In genomic region chr9:128921881-128922763, GRCh38 we compare ENCODE assay signal across 8 cellular contexts. TPM values are rescaled to one million over a fixed set of nuclear protein-coding genes. Genes with fewer than 3 reads are reported as not detected.
DNase-seq lines count a peak whose midpoint lies in the region; ATAC-seq and TF ChIP-seq lines count a peak whose summit lies in the region.

No MANE protein-coding gene starts in this region.

- H3K9ac ChIP-seq in endodermal cell (ENCODE audit: extremely low read depth, low read length, poor library complexity, severe bottlenecking) = peak overlapping the region; percentile 63

- ATAC-seq in HG02678 (IDR thresholded peaks at IDR 0.05; ENCODE audit: unreplicated experiment) (no peak), GM19467 (IDR thresholded peaks at IDR 0.05; ENCODE audit: unreplicated experiment) (no peak)

- H3K4me3 ChIP-seq in endodermal cell (ENCODE audit: low read length) = peak overlapping the region; percentile 76
- peak overlapping the region; percentile 54 for H3K4me3 ChIP-seq in urinary bladder (ENCODE audit: low read depth, low read length)

- no peaks in the 10 kb centered on the region for H3K4me1 ChIP-seq in endodermal cell (ENCODE audit: control insufficient read depth, insufficient read depth, low read length)
- H3K4me1 ChIP-seq in urinary bladder (ENCODE audit: insufficient read depth) = no peaks in the 10 kb centered on the region

- peaks cover 16% of the 10 kb centered on the region for H3K4me1 Mint-ChIP-seq in activated naive CD4-positive, alpha-beta T cell treated with anti-CD3 and anti-CD28 coated beads, Interleukin-2, amount 50 U/mL, for 24 hours
- peaks cover 9% of the 10 kb centered on the region for H3K4me1 Mint-ChIP-seq in activated naive CD4-positive, alpha-beta T cell treated with anti-CD3 and anti-CD28 coated beads for 36 hours (ENCODE audit: low read depth)
- peaks cover 10% of the 10 kb centered on the region for H3K4me1 Mint-ChIP-seq in endodermal cell
- H3K4me1 Mint-ChIP-seq in mesothelial cell of epicardium = peaks cover 13% of the 10 kb centered on the region

- peaks cover 14% of the 10 kb centered on the region for H3K36me3 ChIP-seq in endodermal cell (ENCODE audit: control insufficient read depth, insufficient read depth, low read length)
- peaks cover 4% of the 10 kb centered on the region for H3K36me3 ChIP-seq in urinary bladder (ENCODE audit: insufficient read depth)

- no peaks in the 10 kb centered on the region for H3K27me3 Mint-ChIP-seq in activated naive CD4-positive, alpha-beta T cell treated with anti-CD3 and anti-CD28 coated beads, Interleukin-2, amount 50 U/mL, for 24 hours
- no peaks in the 10 kb centered on the region for H3K27me3 Mint-ChIP-seq in activated naive CD4-positive, alpha-beta T cell treated with anti-CD3 and anti-CD28 coated beads for 36 hours (ENCODE audit: low read depth)
- H3K27me3 Mint-ChIP-seq in endodermal cell (ENCODE audit: insufficient read depth) = no peaks in the 10 kb centered on the region
- no peaks in the 10 kb centered on the region for H3K27me3 Mint-ChIP-seq in mesothelial cell of epicardium (ENCODE audit: low read depth)

- H3K4me3 Mint-ChIP-seq in activated naive CD4-positive, alpha-beta T cell treated with anti-CD3 and anti-CD28 coated beads, Interleukin-2, amount 50 U/mL, for 24 hours = peak overlapping the region; percentile 33
- H3K4me3 Mint-ChIP-seq in activated naive CD4-positive, alpha-beta T cell treated with anti-CD3 and anti-CD28 coated beads for 36 hours = no peak overlapping the region
- H3K4me3 Mint-ChIP-seq in endodermal cell (peak overlapping the region; percentile 73), mesothelial cell of epicardium (peak overlapping the region; percentile 84)

- H3K27ac Mint-ChIP-seq in activated naive CD4-positive, alpha-beta T cell treated with anti-CD3 and anti-CD28 coated beads, Interleukin-2, amount 50 U/mL, for 24 hours = peak overlapping the region; percentile 68
- H3K27ac Mint-ChIP-seq in activated naive CD4-positive, alpha-beta T cell treated with anti-CD3 and anti-CD28 coated beads for 36 hours = no peak overlapping the region
- H3K27ac Mint-ChIP-seq in endodermal cell (peak overlapping the region; percentile 97), mesothelial cell of epicardium (peak overlapping the region; percentile 98)

- peaks cover 2% of the 10 kb centered on the region for H3K36me3 Mint-ChIP-seq in activated naive CD4-positive, alpha-beta T cell treated with anti-CD3 and anti-CD28 coated beads, Interleukin-2, amount 50 U/mL, for 24 hours
- peaks cover 4% of the 10 kb centered on the region for H3K36me3 Mint-ChIP-seq in activated naive CD4-positive, alpha-beta T cell treated with anti-CD3 and anti-CD28 coated beads for 36 hours (ENCODE audit: low read depth)
- peaks cover 17% of the 10 kb centered on the region for H3K36me3 Mint-ChIP-seq in endodermal cell (ENCODE audit: low read depth)
- peaks cover 5% of the 10 kb centered on the region for H3K36me3 Mint-ChIP-seq in mesothelial cell of epicardium

- H3K27ac ChIP-seq in endodermal cell (ENCODE audit: low read depth, low read length) (peak overlapping the region; percentile 49), urinary bladder (ENCODE audit: low read depth) (peak overlapping the region; percentile 74)

- WGBS in endodermal cell (ENCODE audit: insufficient coverage in 1 of 2, insufficient read length in 1 of 2), 2 experiments = 12 to 14% methylated on average over 7 to 31 of the region's 32 CpGs
- WGBS in urinary bladder = 8% methylated on average over 32 of the region's 32 CpGs

- intact Hi-C loops in activated naive CD4-positive, alpha-beta T cell treated with anti-CD3 and anti-CD28 coated beads for 36 hours (cut with micrococcal nuclease) = no loop called here

- CTCF ChIA-PET in activated naive CD4-positive, alpha-beta T cell treated with anti-CD3 and anti-CD28 coated beads for 36 hours (lab: Charles Lee) = interaction anchor here (0.7 to 1.8 kb wide), 2 partner anchors 45 to 472 kb away, joined by 5 to 8 read pairs; no protein-coding TSS in a partner anchor

- H3K9me3 Mint-ChIP-seq in activated naive CD4-positive, alpha-beta T cell treated with anti-CD3 and anti-CD28 coated beads, Interleukin-2, amount 50 U/mL, for 24 hours = no peaks in the 10 kb centered on the region
- H3K9me3 Mint-ChIP-seq in activated naive CD4-positive, alpha-beta T cell treated with anti-CD3 and anti-CD28 coated beads for 36 hours = no peaks in the 10 kb centered on the region
- H3K9me3 Mint-ChIP-seq in endodermal cell = no peaks in the 10 kb centered on the region
- H3K9me3 Mint-ChIP-seq in mesothelial cell of epicardium = no peaks in the 10 kb centered on the region

- no peaks in the 10 kb centered on the region for H3K27me3 ChIP-seq in endodermal cell (ENCODE audit: control insufficient read depth, insufficient read depth, low read length, poor library complexity, severe bottlenecking)

- TF ChIP-seq CTCF in endodermal cell (conservative IDR thresholded peaks at IDR 0.05) (no peak), mesothelial cell of epicardium (IDR thresholded peaks at IDR 0.05; ENCODE audit: unreplicated experiment) (no peak)

- no peaks in the 10 kb centered on the region for H3K9me3 ChIP-seq in endodermal cell (ENCODE audit: control insufficient read depth, low read length)

- no peak for DNase-seq in activated naive CD4-positive, alpha-beta T cell treated with anti-CD3 and anti-CD28 coated beads for 36 hours
- peak; percentile 92 for DNase-seq in endodermal cell
- DNase-seq in mesothelial cell of epicardium (ENCODE audit: low spot score in 2 of 2, unreplicated experiment in 2 of 2) = peak in 1 of 2 experiments; percentile 69
- no peak for DNase-seq in occipital lobe (lab: John Stamatoyannopoulos, UW)

RNA-seq across cellular contexts. Expression of gene PHYHD1, which starts 1.3 kb away (rescaled TPM):
- total RNA-seq in activated naive CD4-positive, alpha-beta T cell treated with anti-CD3 and anti-CD28 coated beads for 36 hours = under 1 TPM; 0.44 to 0.50 TPM
- total RNA-seq in endodermal cell (10 to 100 TPM; 15.2 to 18.0 TPM), mesothelial cell of epicardium (22.2 to 25.4 TPM (median 24.3 TPM) in 3 replicates), urinary bladder (16.8 TPM), occipital lobe (1.1 TPM)
- polyA plus RNA-seq in endodermal cell (2013, experiment 1 of 2) = 6.4 TPM
- polyA plus RNA-seq in endodermal cell (2013, experiment 2 of 2) = 4.7 TPM
- polyA plus RNA-seq in urinary bladder = 34.8 TPM

RNA-seq across cellular contexts. Expression of gene DOLK, which starts 25.3 kb away (rescaled TPM):
- total RNA-seq in activated naive CD4-positive, alpha-beta T cell treated with anti-CD3 and anti-CD28 coated beads for 36 hours = 1 to 10 TPM; 2.5 to 2.7 TPM
- 10 to 100 TPM; 18.0 to 19.8 TPM for total RNA-seq in endodermal cell
- polyA plus RNA-seq in endodermal cell (2013, experiment 1 of 2) = 14.3 TPM
- polyA plus RNA-seq in endodermal cell (2013, experiment 2 of 2) = 13.4 TPM
- total RNA-seq in mesothelial cell of epicardium = 16.7 to 17.0 TPM (median 16.9 TPM) in 3 replicates
- total RNA-seq in urinary bladder = 11.3 TPM
- 16.4 TPM for polyA plus RNA-seq in urinary bladder
- total RNA-seq in occipital lobe = 14.7 TPM

RNA-seq across cellular contexts. Expression of gene NUP188, which starts 25.4 kb away (rescaled TPM):
- total RNA-seq in activated naive CD4-positive, alpha-beta T cell treated with anti-CD3 and anti-CD28 coated beads for 36 hours = 100 to 1,000 TPM; 101 to 112 TPM
- total RNA-seq in endodermal cell (10 to 100 TPM; 89.8 to 94.8 TPM), mesothelial cell of epicardium (49.5 to 56.6 TPM (median 51.7 TPM) in 3 replicates), urinary bladder (43.1 TPM), occipital lobe (17.8 TPM)
- polyA plus RNA-seq in endodermal cell (2013, experiment 1 of 2) = 59.2 TPM
- polyA plus RNA-seq in endodermal cell (2013, experiment 2 of 2) = 49.7 TPM
- 20.3 TPM for polyA plus RNA-seq in urinary bladder

RNA-seq across cellular contexts. Expression of gene LRRC8A, which starts 40.2 kb away (rescaled TPM):
- total RNA-seq in activated naive CD4-positive, alpha-beta T cell treated with anti-CD3 and anti-CD28 coated beads for 36 hours = 10 to 100 TPM; 13.1 to 13.2 TPM
- total RNA-seq in endodermal cell = 10 to 100 TPM; 54.6 to 58.7 TPM
- 32.7 TPM for polyA plus RNA-seq in endodermal cell (2013, experiment 1 of 2)
- polyA plus RNA-seq in endodermal cell (2013, experiment 2 of 2) = 34.9 TPM
- total RNA-seq in mesothelial cell of epicardium = 33.9 to 35.9 TPM (median 34.6 TPM) in 3 replicates
- 17.1 TPM for total RNA-seq in urinary bladder
- 62.3 TPM for polyA plus RNA-seq in urinary bladder
- 20.4 TPM for total RNA-seq in occipital lobe

RNA-seq across cellular contexts. Expression of gene KYAT1, which starts 40.4 kb away (rescaled TPM):
- 10 to 100 TPM; 29.6 to 33.6 TPM for total RNA-seq in activated naive CD4-positive, alpha-beta T cell treated with anti-CD3 and anti-CD28 coated beads for 36 hours
- total RNA-seq in endodermal cell (10 to 100 TPM; 13.6 to 25.3 TPM), mesothelial cell of epicardium (6.6 to 9.2 TPM (median 8.0 TPM) in 3 replicates), urinary bladder (5.4 TPM), occipital lobe (9.0 TPM)
- polyA plus RNA-seq in endodermal cell (2013, experiment 1 of 2) = 18.8 TPM
- polyA plus RNA-seq in endodermal cell (2013, experiment 2 of 2) = 16.8 TPM
- 7.8 TPM for polyA plus RNA-seq in urinary bladder
